In the genomic region with DNA sequence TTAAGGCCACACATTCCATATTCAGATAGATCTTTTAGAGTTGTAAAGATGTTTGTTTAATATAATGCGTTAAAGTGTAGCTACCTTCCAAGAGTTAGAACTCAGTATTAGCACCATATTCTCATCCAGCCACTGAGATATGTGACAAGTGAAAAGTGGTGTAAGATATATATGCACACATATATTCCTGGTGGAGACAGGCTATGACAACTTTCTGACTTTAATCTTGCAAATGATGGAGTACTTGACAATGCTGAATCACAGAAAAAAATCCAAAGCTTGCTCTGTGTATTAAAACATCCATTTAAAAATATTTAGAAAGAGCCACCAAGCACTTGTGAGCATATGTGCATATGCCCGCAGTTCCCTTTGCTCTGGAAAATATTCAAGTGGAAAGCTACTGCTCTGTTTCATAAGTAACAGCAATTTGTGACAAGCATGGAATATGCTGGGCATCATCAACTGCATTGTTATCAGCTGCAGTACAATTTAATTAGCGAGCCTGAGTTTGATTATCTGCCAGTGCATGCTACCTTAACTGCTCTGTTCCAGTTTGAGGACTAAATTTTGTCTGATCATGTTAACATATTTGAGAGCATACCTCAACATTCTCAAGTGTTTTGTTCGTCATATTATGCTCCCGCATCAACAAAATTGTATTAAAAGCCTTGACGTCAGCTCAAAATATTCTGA, we compare ENCODE assay signal across 14 cellular contexts.
A peak's percentile ranks its signal among the peaks of the same experiment; 100 is the strongest.
DNase-seq lines count a peak whose midpoint lies in the region; TF ChIP-seq lines count a peak whose summit lies in the region.
"Had no signal": no experiment of that assay in that cellular context is flagged by ENCODE, and none has a peak within 500 bp of the region (broad histone marks: within the 10 kb centered on the region; RNA-seq: fewer than 3 reads in every experiment).

No MANE protein-coding gene starts in this region.

- no peaks in the 10 kb centered on the region for H3K9me2 ChIP-seq in neural cell (ENCODE audit: insufficient read depth, low read length)

- no peak overlapping the region for H3K27ac ChIP-seq in neural cell (ENCODE audit: low read length)
- H3K27ac ChIP-seq: BLaER1 had no signal

- no peaks in the 10 kb centered on the region for H3K9me3 ChIP-seq in neural cell (ENCODE audit: low read length)
- H3K9me3 ChIP-seq: BLaER1 had no signal

- H3K27me3 ChIP-seq in neural cell (ENCODE audit: insufficient read depth, low read depth, low read length), result no peaks in the 10 kb centered on the region
- H3K27me3 ChIP-seq: BLaER1 had no signal

- TF ChIP-seq EP300 in neural cell (conservative IDR thresholded peaks at IDR 0.05; ENCODE audit: poor library complexity, severe bottlenecking), result peak; percentile 87

- no peaks in the 10 kb centered on the region for H4K20me1 ChIP-seq in neural cell (ENCODE audit: insufficient read depth)
- H4K20me1 ChIP-seq: BLaER1 had no signal

- TF ChIP-seq RAD21 in neural cell (conservative IDR thresholded peaks at IDR 0.05), result no peak

- no peak for TF ChIP-seq CTCF in neural cell (IDR thresholded peaks at IDR 0.05; ENCODE audit: poor library complexity, severe bottlenecking)
- TF ChIP-seq CTCF in GM10266 (IDR thresholded peaks at IDR 0.05; ENCODE audit: control insufficient read depth, insufficient read depth, low read depth, missing control alignments), result no peak

- H3K79me2 ChIP-seq in neural cell (replicated peaks; ENCODE audit: insufficient read depth, low read length), result no peaks in the 10 kb centered on the region

- no peak overlapping the region for H3K4me2 ChIP-seq in neural cell (ENCODE audit: low read length)
- H3K4me2 ChIP-seq: BLaER1 had no signal

- DNase-seq in SK-N-DZ (ENCODE audit: low spot score), result peak; percentile 93
- DNase-seq in cerebellar nuclear complex (lab: John Stamatoyannopoulos, UW), result peak; percentile 79 to 87
- DNase-seq in HUDEP-2 (lab: John Stamatoyannopoulos, UW; ENCODE audit: unreplicated experiment in 76 of 76), result no peak
- DNase-seq in GM10266 (ENCODE audit: extremely low spot score), result no peak
- DNase-seq in superior temporal gyrus (ENCODE audit: extremely low spot score), result no peak
- DNase-seq: ACHN; CD4-positive, alpha-beta memory T cell; DMS153; DMS79; GF-D8; H9 had no signal

- H3F3A ChIP-seq in neural cell (ENCODE audit: insufficient read depth, low read length, poor library complexity, severe bottlenecking), result no peaks in the 10 kb centered on the region

- H3K9ac ChIP-seq in neural cell (ENCODE audit: low read length), result no peak overlapping the region
- H3K9ac ChIP-seq: BLaER1 had no signal

- H3K4me3 ChIP-seq in neural cell (ENCODE audit: low read length), result no peak overlapping the region
- H3K4me3 ChIP-seq: BLaER1, GM12878 had no signal

- H2AFZ ChIP-seq in neural cell (ENCODE audit: low read depth, low read length), result no peak overlapping the region

- H3K36me3 ChIP-seq in neural cell (ENCODE audit: insufficient read depth, low read length), result no peaks in the 10 kb centered on the region
- H3K36me3 ChIP-seq: BLaER1 had no signal

TF ChIP-seq in neural cell, 6 proteins besides CTCF, POLR2A, EP300 and RAD21:
- TF ChIP-seq POLR2AphosphoS5 (IDR thresholded peaks at IDR 0.05), result peak; percentile 66
- TF ChIP-seq, protein P1, sequence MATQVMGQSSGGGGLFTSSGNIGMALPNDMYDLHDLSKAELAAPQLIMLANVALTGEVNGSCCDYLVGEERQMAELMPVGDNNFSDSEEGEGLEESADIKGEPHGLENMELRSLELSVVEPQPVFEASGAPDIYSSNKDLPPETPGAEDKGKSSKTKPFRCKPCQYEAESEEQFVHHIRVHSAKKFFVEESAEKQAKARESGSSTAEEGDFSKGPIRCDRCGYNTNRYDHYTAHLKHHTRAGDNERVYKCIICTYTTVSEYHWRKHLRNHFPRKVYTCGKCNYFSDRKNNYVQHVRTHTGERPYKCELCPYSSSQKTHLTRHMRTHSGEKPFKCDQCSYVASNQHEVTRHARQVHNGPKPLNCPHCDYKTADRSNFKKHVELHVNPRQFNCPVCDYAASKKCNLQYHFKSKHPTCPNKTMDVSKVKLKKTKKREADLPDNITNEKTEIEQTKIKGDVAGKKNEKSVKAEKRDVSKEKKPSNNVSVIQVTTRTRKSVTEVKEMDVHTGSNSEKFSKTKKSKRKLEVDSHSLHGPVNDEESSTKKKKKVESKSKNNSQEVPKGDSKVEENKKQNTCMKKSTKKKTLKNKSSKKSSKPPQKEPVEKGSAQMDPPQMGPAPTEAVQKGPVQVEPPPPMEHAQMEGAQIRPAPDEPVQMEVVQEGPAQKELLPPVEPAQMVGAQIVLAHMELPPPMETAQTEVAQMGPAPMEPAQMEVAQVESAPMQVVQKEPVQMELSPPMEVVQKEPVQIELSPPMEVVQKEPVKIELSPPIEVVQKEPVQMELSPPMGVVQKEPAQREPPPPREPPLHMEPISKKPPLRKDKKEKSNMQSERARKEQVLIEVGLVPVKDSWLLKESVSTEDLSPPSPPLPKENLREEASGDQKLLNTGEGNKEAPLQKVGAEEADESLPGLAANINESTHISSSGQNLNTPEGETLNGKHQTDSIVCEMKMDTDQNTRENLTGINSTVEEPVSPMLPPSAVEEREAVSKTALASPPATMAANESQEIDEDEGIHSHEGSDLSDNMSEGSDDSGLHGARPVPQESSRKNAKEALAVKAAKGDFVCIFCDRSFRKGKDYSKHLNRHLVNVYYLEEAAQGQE (IDR thresholded peaks at IDR 0.05; ENCODE audit: borderline replicate concordance), result no peak
TF ChIP-seq in neural cell: peak in this region for 1.

Comparison
In these comparisons a context has a peak if more than half of its experiments do, and no peak if none do; other contexts are left out.
1. DNase-seq: peak in SK-N-DZ (single experiment) and cerebellar nuclear complex (2 of 2); none in HUDEP-2 (0 of 76), GM10266 (single experiment) and superior temporal gyrus (single experiment).